In genomic region chr21:25735221-25735894, GRCh38 we compare ENCODE assay signal across 8 cellular contexts. TPM values are rescaled to one million over a fixed set of nuclear protein-coding genes. Genes with fewer than 3 reads are reported as not detected.
DNase-seq lines count a peak whose midpoint lies in the region; ATAC-seq and TF ChIP-seq lines count a peak whose summit lies in the region.

No MANE protein-coding gene starts in this region.

- peak overlapping the region; percentile 100 for H3K4me3 Mint-ChIP-seq in type B pancreatic cell

- 1% methylated on average over 40 to 68 of the region's 68 CpGs for WGBS in adipose tissue, 3 donors
- WGBS in heart right ventricle, 2 donors: 0% methylated on average over 50 to 65 of the region's 68 CpGs

- H3K27ac ChIP-seq in adipose tissue (ENCODE audit: low read depth, low read length): peak overlapping the region; percentile 90
- H3K27ac ChIP-seq in heart right ventricle: peak overlapping the region; percentile 97 to 100 (median 99)

- CTCF ChIA-PET in GM10248 (lab: Yijun Ruan, JAX): interaction anchor here (0.7 to 1.7 kb wide), 8 partner anchors 10 to 434 kb away, joined by 3 to 8 read pairs (median 3); no protein-coding TSS in a partner anchor

- H3K4me1 ChIP-seq in heart right ventricle: peaks cover 8 to 66% (median 46%) of the 10 kb centered on the region in 9 donors

- H3K27ac Mint-ChIP-seq in type B pancreatic cell: peak overlapping the region; percentile 100

- H3K36me3 Mint-ChIP-seq in type B pancreatic cell: peaks cover 11% of the 10 kb centered on the region

- ATAC-seq in HG02588 (IDR thresholded peaks at IDR 0.05; ENCODE audit: unreplicated experiment) (peak; percentile 58), heart right ventricle (peak; percentile 82 to 91 (median 88))

- H3K9me3 ChIP-seq in heart right ventricle: no peaks in the 10 kb centered on the region

- POLR2A ChIA-PET in GM10248 (lab: Yijun Ruan, JAX): interaction anchor here (1.1 kb wide), 1 partner anchor 97 kb away, joined by 3 read pairs; no protein-coding TSS in a partner anchor

- H3K4me3 ChIP-seq in heart right ventricle: peak overlapping the region; percentile 74 to 98 (median 92)

- DNase-seq in GM10248 (ENCODE audit: extremely low spot score): peak; percentile 81
- peak; percentile 99 for DNase-seq in NCI-H1092 treated with DMSO at 0.1 percent for 48 hours (lab: John Stamatoyannopoulos, UW)
- peak; percentile 89 for DNase-seq in SW480 (ENCODE audit: low spot score)
- peak; percentile 90 to 94 for DNase-seq in heart right ventricle
- peak; percentile 86 to 98 (median 92) for DNase-seq in posterior cingulate gyrus
- DNase-seq in type B pancreatic cell (ENCODE audit: extremely low spot score, unreplicated experiment): peak; percentile 91

- peaks cover 0 to 17% (median 0%) of the 10 kb centered on the region in 9 donors for H3K36me3 ChIP-seq in heart right ventricle

- peaks cover 3% of the 10 kb centered on the region for H3K27me3 Mint-ChIP-seq in type B pancreatic cell

- TF ChIP-seq CTCF in GM10248 (IDR thresholded peaks at IDR 0.05; ENCODE audit: control extremely low read depth, extremely low read depth, low read depth, missing control alignments) (no peak), heart right ventricle (IDR thresholded peaks at IDR 0.05) (peak in 5 of 9 donors; percentile 7 to 43 (median 18)), type B pancreatic cell (conservative IDR thresholded peaks at IDR 0.05) (no peak)

- intact Hi-C loops in heart right ventricle (cut with DNase I) (loop anchor here in 1 of 10 donors (10.0 kb wide), 1 partner anchor 131 kb away; the partner anchor contains the start of gene MRPL39), posterior cingulate gyrus (cut with DNase I) (loop anchor here (1.0 to 10.0 kb wide), 2 partner anchors 128 to 439 kb away; partner anchors contain the start of genes APP and MRPL39)

- no peaks in the 10 kb centered on the region for H3K27me3 ChIP-seq in heart right ventricle

- H3K4me1 Mint-ChIP-seq in type B pancreatic cell (ENCODE audit: unreplicated experiment): peaks cover 27% of the 10 kb centered on the region

- no peaks in the 10 kb centered on the region for H3K9me3 Mint-ChIP-seq in type B pancreatic cell

RNA-seq across cellular contexts. Expression of gene GABPA, which starts 0.6 kb away (rescaled TPM):
- polyA plus RNA-seq in adipose tissue: 10 to 100 TPM in 1 of 3 donors, 1 to 10 TPM in 2; 5.0 to 17.2 (median 8.3) TPM
- total RNA-seq in heart right ventricle: 10 to 100 TPM; 11.0 to 18.4 (median 14.1) TPM
- polyA plus RNA-seq in heart right ventricle: 10 to 100 TPM in 1 of 2 donors, 1 to 10 TPM in 1; 5.1 to 11.0 TPM
- 19.7 and 26.4 TPM in 2 replicates for total RNA-seq in type B pancreatic cell (ENCODE audit: low replicate concordance)

RNA-seq across cellular contexts. Expression of gene ATP5PF, which starts 0.7 kb away (rescaled TPM):
- 100 to 1,000 TPM; 150 to 435 (median 420) TPM for polyA plus RNA-seq in adipose tissue
- 100 to 1,000 TPM; 537 to 965 (median 854) TPM for total RNA-seq in heart right ventricle
- 100 to 1,000 TPM; 596 to 726 TPM for polyA plus RNA-seq in heart right ventricle
- total RNA-seq in type B pancreatic cell (ENCODE audit: low replicate concordance): 139 and 168 TPM in 2 replicates

Comparison
In these comparisons a context has a peak if more than half of its experiments do, and no peak if none do; other contexts are left out.
1. Peak in every context shown above with its lines: DNase-seq, ATAC-seq, H3K4me3 ChIP-seq and H3K27ac ChIP-seq.
2. CTCF ChIP-seq: peak in heart right ventricle (5 of 9); none in GM10248 (single experiment) and type B pancreatic cell (single experiment).